Comparison of ENCODE assay signal across 17 cellular contexts in genomic region chr21:32483293-32483595, GRCh38.
A peak's percentile ranks its signal among the peaks of the same experiment; 100 is the strongest.
DNase-seq lines count a peak whose midpoint lies in the region; ATAC-seq and TF ChIP-seq lines count a peak whose summit lies in the region.
"Had no signal": no experiment of that assay in that cellular context is flagged by ENCODE, and none has a peak within 500 bp of the region (broad histone marks: within the 10 kb centered on the region; RNA-seq: fewer than 3 reads in every experiment).

No MANE protein-coding gene starts in this region.

- POLR2A ChIA-PET in SK-N-SH (lab: Yijun Ruan, JAX) = no interaction called here

- TF ChIP-seq RAD21 in SK-N-SH (IDR thresholded peaks at IDR 0.05; ENCODE audit: low read length) = no peak

- WGBS in prostate gland = 40% methylated on average over 2 of the region's 2 CpGs
- WGBS in SK-N-SH (ENCODE audit: low lambda C conversion rate) = 67% methylated on average over 2 of the region's 2 CpGs

- TF ChIP-seq CTCF in prostate gland (IDR thresholded peaks at IDR 0.05) (no peak), SK-N-SH (IDR thresholded peaks at IDR 0.05) (no peak)

- H3K27me3 ChIP-seq in prostate gland (replicated peaks; ENCODE audit: insufficient read depth) = no peaks in the 10 kb centered on the region
- no peaks in the 10 kb centered on the region for H3K27me3 ChIP-seq in SK-N-SH (ENCODE audit: insufficient read depth)

- H3K4me3 Mint-ChIP-seq in T-helper 17 cell = no peak overlapping the region
- H3K4me3 Mint-ChIP-seq: H9 had no signal

- intact Hi-C loops in prostate gland (cut with DNase I) = no loop called here

- peaks cover 8% of the 10 kb centered on the region for H3F3A ChIP-seq in SK-N-SH (replicated peaks; ENCODE audit: insufficient read depth)

- H3K27ac ChIP-seq in prostate gland (peak overlapping the region; percentile 63 to 73), SK-N-SH (ENCODE audit: low read depth in 2 of 2, low read length in 1 of 2) (no peak overlapping the region)
- H3K27ac ChIP-seq: 22Rv1 had no signal

- no peaks in the 10 kb centered on the region for H3K9me2 ChIP-seq in SK-N-SH

- peaks cover under 1% of the 10 kb centered on the region; the same call in 1 of the 2 replicates for H3K79me2 ChIP-seq in SK-N-SH (ENCODE audit: insufficient read depth)

- no peak for TF ChIP-seq EP300 in SK-N-SH (IDR thresholded peaks at IDR 0.05; ENCODE audit: borderline replicate concordance in 1 of 2, low read depth in 1 of 2, low read length in 1 of 2)

- no peaks in the 10 kb centered on the region for H3K9me3 ChIP-seq in T-helper 17 cell (ENCODE audit: control insufficient read depth, low read length, poor library complexity, severe bottlenecking)
- H3K9me3 ChIP-seq in prostate gland = no peaks in the 10 kb centered on the region
- H3K9me3 ChIP-seq in SK-N-SH = no peaks in the 10 kb centered on the region

- CTCF ChIA-PET in SK-N-SH (lab: Yijun Ruan, JAX) = interaction anchor here (1.1 to 1.3 kb wide), 2 partner anchors 69 to 80 kb away, joined by 3 to 4 read pairs; no protein-coding TSS in a partner anchor

- DNase-seq in DMS53 (lab: John Stamatoyannopoulos, UW) (peak; percentile 9), DMS53 treated with DMSO at 0.1 percent for 48 hours (lab: John Stamatoyannopoulos, UW; ENCODE audit: unreplicated experiment) (no peak), NCI-H1048 (lab: John Stamatoyannopoulos, UW) (peak; percentile 11), T-helper 17 cell (no peak), prostate gland (ENCODE audit: low spot score) (peak; percentile 70), SK-N-SH (no peak), SHP77 treated with DMSO at 0.1 percent for 48 hours (lab: John Stamatoyannopoulos, UW) (no peak)
- DNase-seq: C1 segment of cervical spinal cord, DMS 273 treated with DMSO at 0.1 percent for 48 hours, H9, MM.1S, NCI-H1417 treated with DMSO at 0.1 percent for 48 hours, NCI-H2107, NCI-H69 had no signal

- H2AFZ ChIP-seq in SK-N-SH (ENCODE audit: low read depth) = no peak overlapping the region

- H3K27ac Mint-ChIP-seq in T-helper 17 cell = peak overlapping the region; percentile 84
- H3K27ac Mint-ChIP-seq: H9 had no signal

- no peak overlapping the region for H3K4me3 ChIP-seq in prostate gland
- H3K4me3 ChIP-seq in SK-N-SH (ENCODE audit: low read depth in 2 of 2, low read length in 1 of 2) = no peak overlapping the region

- H3K36me3 ChIP-seq in prostate gland (no peaks in the 10 kb centered on the region), SK-N-SH (replicated peaks in 1 of 2; ENCODE audit: control insufficient read depth in 1 of 2, insufficient read depth in 2 of 2, low read length in 1 of 2) (no peaks in the 10 kb centered on the region)

- peak; percentile 21 for TF ChIP-seq POLR2A in prostate gland (IDR thresholded peaks at IDR 0.05)

- H3K27me3 Mint-ChIP-seq in T-helper 17 cell = no peaks in the 10 kb centered on the region

- H3K4me1 Mint-ChIP-seq in T-helper 17 cell = peaks cover 17% of the 10 kb centered on the region

- H4K20me1 ChIP-seq in SK-N-SH (ENCODE audit: insufficient read depth) = no peaks in the 10 kb centered on the region

- H3K4me1 ChIP-seq in prostate gland (replicated peaks) (no peaks in the 10 kb centered on the region), SK-N-SH (ENCODE audit: control insufficient read depth in 1 of 2, insufficient read depth in 2 of 2, low read depth in 1 of 2, low read length in 1 of 2) (no peaks in the 10 kb centered on the region)

- H3K36me3 Mint-ChIP-seq in T-helper 17 cell (ENCODE audit: low read depth) = no peaks in the 10 kb centered on the region

- no peak overlapping the region for H3K9ac ChIP-seq in SK-N-SH

- no peak overlapping the region for H3K4me2 ChIP-seq in SK-N-SH

- ATAC-seq in T-helper 17 cell (no peak), GM21381 (IDR thresholded peaks at IDR 0.05; ENCODE audit: unreplicated experiment) (no peak)
- ATAC-seq: SK-N-SH treated with all-trans-retinoic acid at 6 μM for 48 hours had no signal

TF ChIP-seq in SK-N-SH, 30 proteins besides CTCF, POLR2A, EP300 and RAD21:
- TF ChIP-seq GATA2 (CRISPR knock-in tag; IDR thresholded peaks at IDR 0.05) (no peak), TEAD4 (IDR thresholded peaks at IDR 0.05; ENCODE audit: borderline replicate concordance, insufficient read depth) (no peak), NFIC (IDR thresholded peaks at IDR 0.05; ENCODE audit: borderline replicate concordance) (no peak), MEF2A (IDR thresholded peaks at IDR 0.05; ENCODE audit: borderline replicate concordance, low read depth) (no peak), FOXM1 (IDR thresholded peaks at IDR 0.05; ENCODE audit: low read depth) (no peak), FOSL2 (IDR thresholded peaks at IDR 0.05; ENCODE audit: borderline replicate concordance, low read depth) (no peak), GABPA (IDR thresholded peaks at IDR 0.05; ENCODE audit: low read depth) (no peak), RCOR1 (IDR thresholded peaks at IDR 0.05; ENCODE audit: low read length) (no peak), ELF1 (IDR thresholded peaks at IDR 0.05) (no peak), POLR2AphosphoS5 (IDR thresholded peaks at IDR 0.05; ENCODE audit: low read depth, low read length) (no peak), JUND (IDR thresholded peaks at IDR 0.05) (no peak), USF2 (IDR thresholded peaks at IDR 0.05; ENCODE audit: borderline replicate concordance, low read depth, low read length) (no peak), TCF12 (IDR thresholded peaks at IDR 0.05) (no peak)
- TF ChIP-seq, protein P1, sequence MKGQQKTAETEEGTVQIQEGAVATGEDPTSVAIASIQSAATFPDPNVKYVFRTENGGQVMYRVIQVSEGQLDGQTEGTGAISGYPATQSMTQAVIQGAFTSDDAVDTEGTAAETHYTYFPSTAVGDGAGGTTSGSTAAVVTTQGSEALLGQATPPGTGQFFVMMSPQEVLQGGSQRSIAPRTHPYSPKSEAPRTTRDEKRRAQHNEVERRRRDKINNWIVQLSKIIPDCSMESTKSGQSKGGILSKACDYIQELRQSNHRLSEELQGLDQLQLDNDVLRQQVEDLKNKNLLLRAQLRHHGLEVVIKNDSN (IDR thresholded peaks at IDR 0.05; ENCODE audit: borderline replicate concordance, low read depth) = no peak

Comparison
In these comparisons a context has a peak if more than half of its experiments do, and no peak if none do; other contexts are left out.
1. DNase-seq: peak in DMS53 (single experiment), NCI-H1048 (single experiment) and prostate gland (single experiment); none in DMS53 treated with DMSO at 0.1 percent for 48 hours (single experiment), T-helper 17 cell (0 of 3), SK-N-SH (single experiment) and SHP77 treated with DMSO at 0.1 percent for 48 hours (single experiment).
2. H3K27ac ChIP-seq: peak in prostate gland (2 of 2); none in SK-N-SH (0 of 2).